31 cellular contexts compared by ENCODE assay signal in the genomic region with DNA sequence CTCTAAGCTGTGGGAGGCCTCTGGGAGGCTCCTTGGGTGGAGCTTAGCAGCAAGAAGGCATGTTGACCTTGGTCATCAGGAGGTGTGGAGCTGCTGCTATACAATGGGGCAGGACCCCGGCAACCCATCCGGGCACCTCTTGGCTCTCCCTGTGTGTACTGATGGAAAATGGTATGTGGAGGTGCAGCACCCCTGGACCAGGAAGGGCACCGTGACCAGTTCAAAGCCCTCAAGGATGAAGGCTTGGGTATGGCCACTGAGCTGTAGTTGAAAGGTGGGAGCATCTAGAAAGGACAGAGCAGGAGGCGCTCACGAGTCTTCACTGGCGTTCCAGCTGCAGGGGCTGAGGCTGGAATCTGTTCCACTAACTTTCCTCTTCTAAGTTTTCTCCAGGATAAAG. TPM values are rescaled to one million over a fixed set of nuclear protein-coding genes. Genes with fewer than 3 reads are reported as not detected.
"Had no signal": no experiment of that assay in that cellular context is flagged by ENCODE, and none has a peak within 500 bp of the region (broad histone marks: within the 10 kb centered on the region; RNA-seq: fewer than 3 reads in every experiment).

No MANE protein-coding gene starts in this region.

- H3K27ac ChIP-seq: adrenal gland, body of pancreas, colonic mucosa, epithelial cell of prostate, WERI-Rb-1 had no signal

- ATAC-seq: activated CD4-positive, CD25-positive, alpha-beta regulatory T cell treated with anti-CD3 and anti-CD28 coated beads, Interleukin-2, amount 50 U/mL, for 24 hours; activated CD8-positive, alpha-beta T cell treated with anti-CD3 and anti-CD28 coated beads for 36 hours; activated naive CD8-positive, alpha-beta T cell treated with anti-CD3 and anti-CD28 coated beads, Interleukin-2, amount 50 U/mL, for 24 hours; activated T-cell treated with anti-CD3 and anti-CD28 coated beads, Interleukin-2, amount 50 U/mL, for 4 hours; activated T-helper 17 cell treated with anti-CD3 and anti-CD28 coated beads, Interleukin-2, amount 50 U/mL, for 72 hours; body of pancreas; T-helper 17 cell had no signal

- DNase-seq: activated B cell treated with CpG ODN at 0.5 μM for 24 hours; activated CD4-positive, alpha-beta T cell treated with anti-CD3 and anti-CD28 coated beads for 48 hours; activated CD4-positive, alpha-beta T cell treated with anti-CD3 and anti-CD28 coated beads, Interleukin-2, amount 50 U/mL, for 1 hour; activated CD4-positive, alpha-beta T cell treated with anti-CD3 and anti-CD28 coated beads, Interleukin-2, amount 50 U/mL, for 48 hours; activated CD8-positive, alpha-beta memory T cell treated with anti-CD3 and anti-CD28 coated beads for 24 hours; activated CD8-positive, alpha-beta T cell treated with anti-CD3 and anti-CD28 coated beads for 36 hours; activated effector memory CD4-positive, alpha-beta T cell treated with Interleukin-2 at 50 U/mL for 16 hours; activated gamma-delta T cell treated with Interleukin-2 at 50 U/mL for 16 hours; activated naive CD4-positive, alpha-beta T cell treated with anti-CD3 and anti-CD28 coated beads, Interleukin-2, amount 50 U/mL, for 16 hours; activated naive CD4-positive, alpha-beta T cell treated with Interleukin-2 at 50 U/mL for 16 hours; activated naive CD8-positive, alpha-beta T cell treated with anti-CD3 and anti-CD28 coated beads for 36 hours; activated naive CD8-positive, alpha-beta T cell treated with anti-CD3 and anti-CD28 coated beads, Interleukin-2, amount 50 U/mL, for 24 hours; activated T-cell treated with anti-CD3 and anti-CD28 coated beads, Interleukin-2, amount 50 U/mL, for 4 hours; adrenal gland; amygdala; aorta; body of pancreas; central memory CD4-positive, alpha-beta T cell; cerebellar nuclear complex; colonic mucosa; effector CD8-positive, alpha-beta T cell; foreskin fibroblast; T-helper 1 cell; T-helper 17 cell; T1000; WERI-Rb-1 had no signal

- H3K4me1 ChIP-seq: adrenal gland, body of pancreas, colonic mucosa had no signal

- H3K9me3 ChIP-seq: adrenal gland, body of pancreas, colonic mucosa had no signal

- H3K27me3 ChIP-seq: body of pancreas had no signal

- H3K4me3 ChIP-seq: adrenal gland, body of pancreas, colonic mucosa had no signal

- H3K36me3 ChIP-seq: adrenal gland, colonic mucosa, WERI-Rb-1 had no signal

RNA-seq across cellular contexts. Expression of gene IRF4, which starts 6.7 kb away (rescaled TPM):
- total RNA-seq: endothelial cell of umbilical vein, frontal cortex had no signal
